ENCODE assay signal across 31 cellular contexts in the genomic region with DNA sequence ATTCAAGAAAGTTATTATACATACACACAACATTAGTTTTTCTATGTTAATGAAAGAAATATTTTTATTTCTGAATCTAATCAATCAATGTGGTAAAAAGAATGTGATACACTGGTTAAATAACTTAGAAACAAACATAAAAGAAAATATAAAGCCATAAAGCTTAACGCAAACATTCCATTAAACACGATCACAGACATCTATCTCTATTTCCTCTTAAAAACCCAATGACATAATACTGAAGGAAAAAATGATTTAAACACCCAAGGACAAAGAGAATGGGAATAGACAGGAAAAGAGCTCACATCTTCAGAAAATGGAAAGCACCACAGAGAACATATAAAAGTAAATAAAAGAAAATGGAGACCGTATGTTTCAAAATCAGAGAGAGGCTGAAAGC. TPM values are rescaled to one million over a fixed set of nuclear protein-coding genes. Genes with fewer than 3 reads are reported as not detected.
"Had no signal": no experiment of that assay in that cellular context is flagged by ENCODE, and none has a peak within 500 bp of the region (broad histone marks: within the 10 kb centered on the region; RNA-seq: fewer than 3 reads in every experiment).

No MANE protein-coding gene starts in this region.

- H3K9me3 ChIP-seq: SJSA1 had no signal

- H3K27me3 ChIP-seq: SJSA1 had no signal

- H3K27ac ChIP-seq: SJSA1, WERI-Rb-1 had no signal

- FAIRE-seq: bronchial epithelial cell had no signal

- H3K4me3 ChIP-seq: SJSA1 had no signal

- H3K4me1 ChIP-seq: SJSA1 had no signal

- DNase-seq: activated CD4-positive, alpha-beta memory T cell treated with anti-CD3 and anti-CD28 coated beads for 36 hours; activated CD4-positive, alpha-beta T cell treated with anti-CD3 and anti-CD28 coated beads, Interleukin-2, amount 10 ng/mL, durations not matched to agents 7 days and 5 days; activated CD4-positive, CD25-positive, alpha-beta regulatory T cell; activated CD8-positive, alpha-beta memory T cell treated with anti-CD3 and anti-CD28 coated beads for 24 hours; activated CD8-positive, alpha-beta memory T cell treated with anti-CD3 and anti-CD28 coated beads, Interleukin-2, amount 10 ng/mL, durations not matched to agents 7 days and 5 days; activated CD8-positive, alpha-beta memory T cell treated with anti-CD3 and anti-CD28 coated beads, Interleukin-2, amount 50 U/mL, for 48 hours; activated effector memory CD4-positive, alpha-beta T cell treated with Interleukin-2 at 50 U/mL for 16 hours; activated naive CD4-positive, alpha-beta T cell treated with anti-CD3 and anti-CD28 coated beads, Interleukin-2, amount 10 ng/mL, durations not matched to agents 7 days and 5 days; activated naive CD8-positive, alpha-beta T cell treated with anti-CD3 and anti-CD28 coated beads, Interleukin-2, amount 50 U/mL, for 24 hours; activated T-cell treated with anti-CD3 and anti-CD28 coated beads, Interleukin-2, amount 50 U/mL, for 48 hours; anterior cingulate cortex; caudate nucleus; cerebellar nuclear complex; Karpas-422; KBM-7; MM.1S; MV-4-11; NCI-H1092; NCI-H1436 treated with DMSO at 0.1 percent for 48 hours; NCI-H1694 treated with DMSO at 0.1 percent for 48 hours; NCI-H2029; NCI-H345; NCI-H524 treated with DMSO at 0.1 percent for 48 hours; RPMI8226; SHP77 treated with DMSO at 0.1 percent for 48 hours; SW 1271; T1000; WERI-Rb-1 had no signal

RNA-seq across cellular contexts. Expression of a gene that starts 32.9 kb away (rescaled TPM):
- total RNA-seq: activated CD4-positive, alpha-beta memory T cell treated with anti-CD3 and anti-CD28 coated beads for 36 hours; NCI-H460 had no signal
